In genomic region chr2:200247494-200247893, GRCh38 we compare ENCODE assay signal across 1 cellular context.
TF ChIP-seq lines count a peak whose summit lies in the region.

No MANE protein-coding gene starts in this region.

TF ChIP-seq in GM23338, 12 proteins besides CTCF, POLR2A, EP300 and RAD21 (continued from another document):
- no peak for TF ChIP-seq ZNF462 (CRISPR knock-in tag; IDR thresholded peaks at IDR 0.05)
- no peak for TF ChIP-seq NANOG (IDR thresholded peaks at IDR 0.05; ENCODE audit: borderline replicate concordance)
- TF ChIP-seq ZNF331 (CRISPR knock-in tag; IDR thresholded peaks at IDR 0.05; ENCODE audit: low read depth), result no peak
- TF ChIP-seq JUNB (IDR thresholded peaks at IDR 0.05; ENCODE audit: unreplicated experiment), result no peak
- TF ChIP-seq REST (IDR thresholded peaks at IDR 0.05; ENCODE audit: unreplicated experiment), result no peak
